In the genomic region with DNA sequence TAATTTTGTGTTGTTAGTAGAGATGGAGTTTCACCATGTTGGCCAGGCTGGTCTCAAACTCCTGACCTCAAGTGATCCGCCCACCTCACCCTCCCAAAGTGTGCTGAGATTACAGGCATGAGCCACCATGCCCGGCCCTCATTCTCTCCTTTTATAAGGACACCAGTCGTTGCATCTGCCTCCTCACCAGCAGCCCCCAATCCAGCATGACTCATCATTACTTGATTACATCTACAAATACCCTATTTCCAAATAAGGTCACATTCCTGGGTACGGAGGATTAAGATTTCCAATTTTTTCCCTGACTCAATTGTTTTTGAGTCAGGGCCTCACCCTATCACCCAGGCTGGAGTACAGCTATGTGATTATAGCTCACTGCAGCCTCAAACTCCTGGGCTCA, we compare ENCODE assay signal across 2 cellular contexts.
A peak's percentile ranks its signal among the peaks of the same experiment; 100 is the strongest.
TF ChIP-seq lines count a peak whose summit lies in the region.
"Not testable (repeated sequence)": the region's sequence is repeated elsewhere in the genome, so short reads cannot be mapped to it uniquely, and the experiment has no call there.

No MANE protein-coding gene starts in this region.

TF ChIP-seq in HEK293, 187 proteins besides CTCF, POLR2A, EP300 and RAD21 (continued from another document):
- TF ChIP-seq, protein P1, sequence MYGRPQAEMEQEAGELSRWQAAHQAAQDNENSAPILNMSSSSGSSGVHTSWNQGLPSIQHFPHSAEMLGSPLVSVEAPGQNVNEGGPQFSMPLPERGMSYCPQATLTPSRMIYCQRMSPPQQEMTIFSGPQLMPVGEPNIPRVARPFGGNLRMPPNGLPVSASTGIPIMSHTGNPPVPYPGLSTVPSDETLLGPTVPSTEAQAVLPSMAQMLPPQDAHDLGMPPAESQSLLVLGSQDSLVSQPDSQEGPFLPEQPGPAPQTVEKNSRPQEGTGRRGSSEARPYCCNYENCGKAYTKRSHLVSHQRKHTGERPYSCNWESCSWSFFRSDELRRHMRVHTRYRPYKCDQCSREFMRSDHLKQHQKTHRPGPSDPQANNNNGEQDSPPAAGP (tag by site-specific recombination; IDR thresholded peaks at IDR 0.05) = 0 out of 2 replicates have a peak, but pooled peaks have one; percentile 51
- 0 out of 2 replicates have a peak, but pooled peaks have one; percentile 23 for TF ChIP-seq SP7 (tag by site-specific recombination; IDR thresholded peaks at IDR 0.05)
TF ChIP-seq in HEK293: peak in this region for 3; not testable (repeated sequence) for 184.

TF ChIP-seq in K562, 482 proteins besides CTCF, POLR2A, EP300 and RAD21 (continued from another document):
- TF ChIP-seq MAFF (IDR thresholded peaks at IDR 0.05; ENCODE audit: low read length) (peak; percentile 5; the same call in 1 of the 2 replicates), NFE2L1 (tag; IDR thresholded peaks at IDR 0.05; ENCODE audit: borderline replicate concordance, low read depth) (peak; percentile 42; the same call in 1 of the 2 replicates), C11orf30 (IDR thresholded peaks at IDR 0.05; ENCODE audit: low read depth) (peak; percentile 23; the same call in 1 of the 2 replicates), SRF (CRISPR knock-in tag; IDR thresholded peaks at IDR 0.05) (peak in 1 of 2 experiments; percentile 79; a peak in 2 of 4 replicates)
- TF ChIP-seq, protein P2, sequence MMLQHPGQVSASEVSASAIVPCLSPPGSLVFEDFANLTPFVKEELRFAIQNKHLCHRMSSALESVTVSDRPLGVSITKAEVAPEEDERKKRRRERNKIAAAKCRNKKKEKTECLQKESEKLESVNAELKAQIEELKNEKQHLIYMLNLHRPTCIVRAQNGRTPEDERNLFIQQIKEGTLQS (IDR thresholded peaks at IDR 0.05) = peak; percentile 63; the same call in 1 of the 2 replicates
- TF ChIP-seq, protein P2 (CRISPR knock-in tag; conservative IDR thresholded peaks at IDR 0.05) = not testable (repeated sequence)
